In the genomic region with DNA sequence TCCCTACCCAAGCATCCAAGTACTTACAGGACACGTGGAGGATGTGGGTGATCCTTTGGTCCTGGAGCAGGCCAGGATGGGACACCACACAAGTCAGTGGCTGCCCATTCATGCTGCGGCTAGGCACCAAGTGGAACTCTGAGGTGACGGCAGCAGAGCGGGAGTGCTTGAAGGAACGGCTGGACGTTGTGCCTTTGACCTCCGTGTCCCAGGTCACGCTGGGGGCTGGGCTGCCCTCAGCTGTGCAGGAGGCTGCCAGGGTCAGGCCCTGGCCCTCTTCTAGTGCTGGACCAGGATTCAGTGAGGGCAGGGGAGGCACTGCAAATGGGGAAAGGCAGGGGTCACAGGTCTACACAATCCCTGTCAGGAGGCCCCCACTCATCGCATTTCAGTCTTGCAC, we compare ENCODE assay signal across 26 cellular contexts. TPM values are rescaled to one million over a fixed set of nuclear protein-coding genes. Genes with fewer than 3 reads are reported as not detected.
DNase-seq lines count a peak whose midpoint lies in the region; ATAC-seq, FAIRE-seq and TF ChIP-seq lines count a peak whose summit lies in the region.
"Had no signal": no experiment of that assay in that cellular context is flagged by ENCODE, and none has a peak within 500 bp of the region (broad histone marks: within the 10 kb centered on the region; RNA-seq: fewer than 3 reads in every experiment).

No MANE protein-coding gene starts in this region.

- H3K4me2 ChIP-seq in astrocyte (ENCODE audit: low read length) (no peak overlapping the region), H1 (ENCODE audit: insufficient read depth in 1 of 2, low read depth in 2 of 2, low read length in 2 of 2) (no peak overlapping the region), trophoblast cell (ENCODE audit: low read length) (no peak overlapping the region)
- H3K4me2 ChIP-seq: GM23338 had no signal

- H3K18ac ChIP-seq in H1 (ENCODE audit: extremely low read depth, low read length): no peak overlapping the region
- no peak overlapping the region for H3K18ac ChIP-seq in trophoblast cell (ENCODE audit: low read length)

- H4K20me1 ChIP-seq in astrocyte (ENCODE audit: insufficient read depth, low read length) (no peaks in the 10 kb centered on the region), H1 (replicated peaks in 1 of 2; ENCODE audit: control insufficient read depth in 1 of 2, insufficient read depth in 2 of 2, low read length in 2 of 2) (no peaks in the 10 kb centered on the region)

- TF ChIP-seq EP300 in H1 (IDR thresholded peaks at IDR 0.05; ENCODE audit: borderline replicate concordance in 1 of 2, low read depth in 2 of 2, low read length in 2 of 2): no peak

- H3K4ac ChIP-seq in H1 (replicated peaks; ENCODE audit: insufficient read length, low read depth, low read length) (no peak overlapping the region), trophoblast cell (ENCODE audit: low read depth, low read length) (no peak overlapping the region)

- peaks cover 30% of the 10 kb centered on the region for H3K4me1 Mint-ChIP-seq in astrocyte (ENCODE audit: low read depth, unreplicated experiment)

- no peak for TF ChIP-seq RAD21 in H1 (IDR thresholded peaks at IDR 0.05 in 1 of 2, conservative IDR thresholded peaks at IDR 0.05 in 1 of 2; ENCODE audit: low read depth in 2 of 2, low read length in 2 of 2)

- H3K27me3 ChIP-seq in astrocyte (ENCODE audit: insufficient read depth, low read length): no peaks in the 10 kb centered on the region
- H3K27me3 ChIP-seq in H1 (replicated peaks in 1 of 4; ENCODE audit: control insufficient read depth in 3 of 4, extremely low read depth in 1 of 4, insufficient read depth in 3 of 4, low read length in 3 of 4): no peaks in the 10 kb centered on the region
- H3K27me3 ChIP-seq in esophagus squamous epithelium: peaks cover 0 to 7% (median 0%) of the 10 kb centered on the region in 4 donors
- H3K27me3 ChIP-seq in trophoblast cell (ENCODE audit: insufficient read depth, low read length): no peaks in the 10 kb centered on the region
- H3K27me3 ChIP-seq in brain microvascular endothelial cell (replicated peaks): no peaks in the 10 kb centered on the region
- H3K27me3 ChIP-seq in psoas muscle (ENCODE audit: insufficient read depth in 3 of 3, low read length in 2 of 3): peaks cover 0 to 4% (median 0%) of the 10 kb centered on the region in 3 donors

- H3K4me3 ChIP-seq in astrocyte (ENCODE audit: insufficient read depth, low read depth, low read length) (no peak overlapping the region), H1 (ENCODE audit: extremely low read depth in 1 of 4, insufficient read depth in 2 of 4, low read depth in 3 of 4, low read length in 4 of 4) (no peak overlapping the region), esophagus squamous epithelium (no peak overlapping the region), trophoblast cell (ENCODE audit: low read depth, low read length) (no peak overlapping the region), brain microvascular endothelial cell (ENCODE audit: low read depth, low read length) (no peak overlapping the region), psoas muscle (no peak overlapping the region)
- H3K4me3 ChIP-seq: GM23338, HAP-1 had no signal

- peak overlapping the region; percentile 8; the same call in 1 of the 2 replicates for H2BK5ac ChIP-seq in H1 (ENCODE audit: low read depth, low read length)
- peak overlapping the region; percentile 19 for H2BK5ac ChIP-seq in trophoblast cell (ENCODE audit: low read depth, low read length, poor library complexity)

- DNase-seq in astrocyte (ENCODE audit: low read depth): no peak
- no peak for DNase-seq in H1 (ENCODE audit: low read depth in 1 of 2, low spot score in 2 of 2)
- no peak for DNase-seq in esophagus squamous epithelium (lab: John Stamatoyannopoulos, UW)
- no peak for DNase-seq in trophoblast cell
- DNase-seq in NCI-H146 (lab: John Stamatoyannopoulos, UW): no peak
- no peak for DNase-seq in brain microvascular endothelial cell
- no peak for DNase-seq in psoas muscle
- DNase-seq: C1 segment of cervical spinal cord; Calu3; CD4-positive, alpha-beta memory T cell; COR-L47; DMS53; DMS79 treated with DMSO at 0.1 percent for 48 hours; GF-D8; HFFc6 had no signal

- intact Hi-C loops in esophagus squamous epithelium (cut with DNase I) (no loop called here), psoas muscle (cut with DNase I) (no loop called here)

- H3K36me3 ChIP-seq in astrocyte (ENCODE audit: insufficient read depth, low read length): no peaks in the 10 kb centered on the region
- H3K36me3 ChIP-seq in H1 (ENCODE audit: control insufficient read depth in 2 of 4, insufficient read depth in 4 of 4, low read length in 3 of 4): no peaks in the 10 kb centered on the region
- peaks cover 0 to 57% (median 12%) of the 10 kb centered on the region in 3 donors for H3K36me3 ChIP-seq in esophagus squamous epithelium
- peaks cover 18% of the 10 kb centered on the region in 2 experiments for H3K36me3 ChIP-seq in trophoblast cell (ENCODE audit: control insufficient read depth in 1 of 2, insufficient read depth in 2 of 2, low read length in 2 of 2)
- H3K36me3 ChIP-seq in brain microvascular endothelial cell (replicated peaks): no peaks in the 10 kb centered on the region
- H3K36me3 ChIP-seq in psoas muscle (ENCODE audit: insufficient read depth in 1 of 2, low read depth in 1 of 2): no peaks in the 10 kb centered on the region
- H3K36me3 ChIP-seq: HAP-1 had no signal

- H4K5ac ChIP-seq in H1 (ENCODE audit: insufficient read length, low read depth, low read length): no peak overlapping the region

- H3K27ac Mint-ChIP-seq in astrocyte (ENCODE audit: unreplicated experiment): no peak overlapping the region
- H3K27ac Mint-ChIP-seq: CD4-positive, alpha-beta memory T cell; GM23338; HFFc6 had no signal

- H4K8ac ChIP-seq in H1 (ENCODE audit: extremely low read depth, insufficient read depth, low read length) (no peak overlapping the region), trophoblast cell (ENCODE audit: low read depth, low read length) (no peak overlapping the region)

- no peaks in the 10 kb centered on the region for H3K27me3 Mint-ChIP-seq in astrocyte (ENCODE audit: low read depth, unreplicated experiment)
- H3K27me3 Mint-ChIP-seq: CD4-positive, alpha-beta memory T cell had no signal

- no peak for TF ChIP-seq POLR2A in H1 (IDR thresholded peaks at IDR 0.05; ENCODE audit: control extremely low read depth in 1 of 2, low read depth in 2 of 2, low read length in 2 of 2)
- no peak for TF ChIP-seq POLR2A in esophagus squamous epithelium (IDR thresholded peaks at IDR 0.05)

- no peaks in the 10 kb centered on the region for H3K23me2 ChIP-seq in H1 (ENCODE audit: low read depth, low read length)

- ATAC-seq in HG03135 (IDR thresholded peaks at IDR 0.05; ENCODE audit: unreplicated experiment) (no peak), psoas muscle (no peak)
- ATAC-seq: GM23338 had no signal

- H2BK20ac ChIP-seq in H1 (ENCODE audit: low read length): no peak overlapping the region

- H4K91ac ChIP-seq in H1 (replicated peaks; ENCODE audit: insufficient read length, low read length) (no peak overlapping the region), trophoblast cell (ENCODE audit: low read depth, low read length) (no peak overlapping the region)

- no peak for FAIRE-seq in astrocyte (lab: Jason Lieb, UNC)
- no peak for FAIRE-seq in H1 (lab: Jason Lieb, UNC)
- FAIRE-seq: GM12891, GM18507, H54 had no signal

- peaks cover 7% of the 10 kb centered on the region for H3K36me3 Mint-ChIP-seq in astrocyte (ENCODE audit: low read depth, unreplicated experiment)
- H3K36me3 Mint-ChIP-seq: CD4-positive, alpha-beta memory T cell had no signal

- H3K9me3 Mint-ChIP-seq in astrocyte (ENCODE audit: unreplicated experiment): peaks cover 4% of the 10 kb centered on the region
- H3K9me3 Mint-ChIP-seq: CD4-positive, alpha-beta memory T cell; GM23338; HFFc6 had no signal

- H2AFZ ChIP-seq in astrocyte (ENCODE audit: low read depth, low read length) (peak overlapping the region; percentile 34), H1 (ENCODE audit: low read length) (no peak overlapping the region), trophoblast cell (ENCODE audit: insufficient read depth, low read length, poor library complexity) (no peak overlapping the region)
- H2AFZ ChIP-seq: GM23338 had no signal

- H3K56ac ChIP-seq in H1 (replicated peaks; ENCODE audit: insufficient read length, low read depth, low read length): no peak overlapping the region

- H3K27ac ChIP-seq in astrocyte (ENCODE audit: low read depth, low read length) (no peak overlapping the region), H1 (ENCODE audit: low read depth, low read length) (no peak overlapping the region), esophagus squamous epithelium (peak overlapping the region; percentile 6 to 97 (median 54)), trophoblast cell (ENCODE audit: low read depth, low read length) (no peak overlapping the region), brain microvascular endothelial cell (no peak overlapping the region), psoas muscle (no peak overlapping the region)

- 91% methylated on average over 8 of the region's 9 CpGs; no CpG with 5 or more reads in 1 of the 2 experiments for WGBS in H1 (ENCODE audit: extremely low coverage in 1 of 2, insufficient coverage in 1 of 2, insufficient read length in 1 of 2, insufficient replicate concordance in 2 of 2, low coverage in 1 of 2, low lambda C conversion rate in 2 of 2, missing lambda C conversion rate in 1 of 2), 2 experiments
- 83 to 93% methylated on average over 1 to 6 of the region's 9 CpGs for WGBS in esophagus squamous epithelium, 2 donors
- WGBS in trophoblast cell (ENCODE audit: extremely low coverage, insufficient coverage, insufficient read length): no CpG with 5 or more reads among the region's 9 CpGs
- 55 to 61% (median 59%) methylated on average over 9 of the region's 9 CpGs for WGBS in psoas muscle, 3 donors

- H2BK120ac ChIP-seq in H1 (replicated peaks; ENCODE audit: low read depth, low read length) (no peak overlapping the region), trophoblast cell (ENCODE audit: insufficient read depth, low read length, poor library complexity) (no peak overlapping the region)

- no peaks in the 10 kb centered on the region for H3K79me2 ChIP-seq in astrocyte (ENCODE audit: insufficient read depth, low read length)
- no peaks in the 10 kb centered on the region for H3K79me2 ChIP-seq in H1 (ENCODE audit: control insufficient read depth in 1 of 2, insufficient read depth in 2 of 2, low read length in 2 of 2)
- H3K79me2 ChIP-seq in trophoblast cell (ENCODE audit: control insufficient read depth, insufficient read depth, low read length, poor library complexity): peaks cover 3% of the 10 kb centered on the region

- H4K12ac ChIP-seq in trophoblast cell (ENCODE audit: low read depth, low read length): no peak overlapping the region

- no peak for TF ChIP-seq CTCF in astrocyte (IDR thresholded peaks at IDR 0.05; ENCODE audit: insufficient read depth, low read depth, low read length)
- no peak for TF ChIP-seq CTCF in H1 (IDR thresholded peaks at IDR 0.05; ENCODE audit: control extremely low read depth in 1 of 3, insufficient read depth in 1 of 3, low read depth in 1 of 3, low read length in 3 of 3)
- no peak for TF ChIP-seq CTCF in esophagus squamous epithelium (IDR thresholded peaks at IDR 0.05)
- no peak for TF ChIP-seq CTCF in brain microvascular endothelial cell (IDR thresholded peaks at IDR 0.05; ENCODE audit: low read depth, low read length, missing control alignments)
- TF ChIP-seq CTCF in psoas muscle (IDR thresholded peaks at IDR 0.05): no peak

- no peaks in the 10 kb centered on the region for H3K79me1 ChIP-seq in H1 (ENCODE audit: low read depth, low read length)
- peaks cover 40% of the 10 kb centered on the region for H3K79me1 ChIP-seq in trophoblast cell (ENCODE audit: low read length)

- H2AK5ac ChIP-seq in H1 (ENCODE audit: low read depth, low read length) (no peak overlapping the region), trophoblast cell (ENCODE audit: low read length) (peak overlapping the region; percentile 1)

- H3K14ac ChIP-seq in H1 (ENCODE audit: insufficient read length): no peak overlapping the region
- H3K14ac ChIP-seq in trophoblast cell (ENCODE audit: low read length): no peak overlapping the region

- CTCF ChIA-PET in H1 (lab: Charles Lee; ENCODE audit: partially characterized antibody): interaction anchor here (0.6 to 17.8 kb wide), 3 partner anchors 20 to 73 kb away, joined by 3 to 282 read pairs (median 3); a partner anchor contains a TSS

- POLR2A ChIA-PET in H1 (lab: Charles Lee; ENCODE audit: partially characterized antibody): no interaction called here

- H3K9me3 ChIP-seq in astrocyte (ENCODE audit: insufficient read depth, low read depth, low read length): no peaks in the 10 kb centered on the region
- no peaks in the 10 kb centered on the region for H3K9me3 ChIP-seq in H1 (ENCODE audit: insufficient read depth in 2 of 2, low read depth in 1 of 2, low read length in 1 of 2)
- no peaks in the 10 kb centered on the region for H3K9me3 ChIP-seq in esophagus squamous epithelium
- peaks cover 2% of the 10 kb centered on the region for H3K9me3 ChIP-seq in trophoblast cell (ENCODE audit: insufficient read depth, low read depth, low read length)
- no peaks in the 10 kb centered on the region for H3K9me3 ChIP-seq in psoas muscle
- H3K9me3 ChIP-seq: HAP-1 had no signal

- H3K23ac ChIP-seq in H1 (ENCODE audit: insufficient read length) (no peak overlapping the region), trophoblast cell (ENCODE audit: low read length) (no peak overlapping the region)

- no peak overlapping the region for H2BK12ac ChIP-seq in H1 (ENCODE audit: low read depth, low read length)
- H2BK12ac ChIP-seq in trophoblast cell (ENCODE audit: low read length): peak overlapping the region; percentile 53

- 0 out of 2 replicates have a peak overlapping the region, but pooled peaks have one; percentile 32 for H2BK15ac ChIP-seq in H1 (ENCODE audit: low read length)

- no peak overlapping the region for H3K9ac ChIP-seq in astrocyte (ENCODE audit: low read length)
- no peak overlapping the region for H3K9ac ChIP-seq in H1 (replicated peaks in 1 of 4; ENCODE audit: extremely low read depth in 1 of 4, low read depth in 3 of 4, low read length in 3 of 4)
- H3K9ac ChIP-seq in trophoblast cell (ENCODE audit: low read length): no peak overlapping the region

- in situ Hi-C loops in brain microvascular endothelial cell (cut with HindIII; ENCODE audit: low pct_ligation_motif_present, low sequenced_read_pairs): no loop called here

- peaks cover 6% of the 10 kb centered on the region for H3K4me1 ChIP-seq in astrocyte (ENCODE audit: insufficient read depth, low read length)
- no peaks in the 10 kb centered on the region; a peak in 3 of 7 replicates for H3K4me1 ChIP-seq in H1 (replicated peaks in 1 of 4; ENCODE audit: control insufficient read depth in 3 of 4, insufficient read depth in 4 of 4, low read length in 3 of 4)
- peaks cover 16 to 95% (median 28%) of the 10 kb centered on the region in 3 donors for H3K4me1 ChIP-seq in esophagus squamous epithelium
- H3K4me1 ChIP-seq in trophoblast cell (ENCODE audit: control insufficient read depth in 1 of 2, insufficient read depth in 2 of 2, low read length in 2 of 2): peaks cover 37 to 48% of the 10 kb centered on the region in 2 experiments
- no peaks in the 10 kb centered on the region for H3K4me1 ChIP-seq in psoas muscle

- no peak overlapping the region for H3K4me3 Mint-ChIP-seq in astrocyte (ENCODE audit: unreplicated experiment)
- H3K4me3 Mint-ChIP-seq: CD4-positive, alpha-beta memory T cell; GM23338; HFFc6 had no signal

RNA-seq across cellular contexts. Expression of a gene that starts 7.7 kb away (rescaled TPM):
- total RNA-seq in astrocyte: 0.19 and 0.25 TPM in 2 replicates
- total RNA-seq in H1 (2021; fragmentation: NEBNext Ultra II Directional; extraction: Animal tissue kit (Norgen Biotek cat#: 25700)): 0.39 and 0.40 TPM in 2 replicates
- 0.27 and 0.50 TPM in 2 replicates for polyA plus RNA-seq in H1 (2011; rRNA removed)
- polyA plus RNA-seq in H1 (2011; cell fraction: cytosol; rRNA removed): 0.66 TPM
- 0.57 TPM for polyA plus RNA-seq in H1 (2011; cell fraction: nucleus; rRNA removed)
- 0.42 to 0.74 TPM (median 0.62 TPM) in 4 replicates for polyA plus RNA-seq in H1 (2012, experiment 1 of 2)
- polyA plus RNA-seq in H1 (2012, experiment 2 of 2): 0.13 TPM
- polyA plus RNA-seq in H1 (2013, experiment 1 of 2): 0.08 TPM
- 0.09 TPM for polyA plus RNA-seq in H1 (2013, experiment 2 of 2)
- 0.44 and 0.49 TPM in 2 replicates for polyA minus RNA-seq in H1 (2011; rRNA and poly(A)+ RNA removed)
- polyA minus RNA-seq in H1 (2011; cell fraction: cytosol; rRNA and poly(A)+ RNA removed): not detected
- 0.30 TPM for polyA minus RNA-seq in H1 (2011; cell fraction: nucleus; rRNA and poly(A)+ RNA removed)
- total RNA-seq in esophagus squamous epithelium: 10 to 100 TPM in 2 of 4 donors, 1 to 10 TPM in 2; 2.9 to 13.5 (median 7.4) TPM
- 0.82 and 0.97 TPM in 2 replicates for polyA plus RNA-seq in trophoblast cell (2013)
- total RNA-seq in psoas muscle: 1 to 10 TPM; 1.6 to 3.3 (median 1.8) TPM
- polyA plus RNA-seq in psoas muscle: under 1 TPM; 0.44 to 0.73 (median 0.47) TPM
- total RNA-seq: A673, GM23338, HFFc6 had no signal
- polyA plus RNA-seq: BJ had no signal

RNA-seq across cellular contexts. Expression of a gene that starts 11.9 kb away (rescaled TPM):
- total RNA-seq in astrocyte (1.6 and 1.9 TPM in 2 replicates), esophagus squamous epithelium (100 to 1,000 TPM in 2 of 4 donors, 10 to 100 TPM in 2; 52.7 to 161 (median 96.2) TPM), psoas muscle (not detected)
- 0.19 and 0.29 TPM in 2 replicates for total RNA-seq in H1 (2021; fragmentation: NEBNext Ultra II Directional; extraction: Animal tissue kit (Norgen Biotek cat#: 25700))
- polyA plus RNA-seq in H1 (2011; rRNA removed) (0.71 and 0.86 TPM in 2 replicates), psoas muscle (under 1 TPM in 2 of 3 donors, not detected in 1; 0.01 to 0.03 TPM)
- 1.4 TPM for polyA plus RNA-seq in H1 (2011; cell fraction: cytosol; rRNA removed)
- 0.16 TPM for polyA plus RNA-seq in H1 (2011; cell fraction: nucleus; rRNA removed)
- 0.69 to 0.89 TPM (median 0.76 TPM) in 4 replicates for polyA plus RNA-seq in H1 (2012, experiment 1 of 2)
- polyA plus RNA-seq in H1 (2012, experiment 2 of 2): 0.31 TPM
- 0.18 TPM for polyA plus RNA-seq in H1 (2013, experiment 1 of 2)
- 0.11 TPM for polyA plus RNA-seq in H1 (2013, experiment 2 of 2)
- 0.95 and 1.2 TPM in 2 replicates for polyA minus RNA-seq in H1 (2011; rRNA and poly(A)+ RNA removed)
- polyA minus RNA-seq in H1 (2011; cell fraction: cytosol; rRNA and poly(A)+ RNA removed): not detected
- 0.80 TPM for polyA minus RNA-seq in H1 (2011; cell fraction: nucleus; rRNA and poly(A)+ RNA removed)
- 35.8 and 38.6 TPM in 2 replicates for polyA plus RNA-seq in trophoblast cell (2013)
- total RNA-seq: A673; CD4-positive, alpha-beta memory T cell; GM23338 had no signal
- polyA plus RNA-seq: BJ; CD4-positive, alpha-beta memory T cell had no signal

RNA-seq across cellular contexts. Expression of a gene that starts 20.7 kb away (rescaled TPM):
- total RNA-seq in astrocyte (1.5 and 1.8 TPM in 2 replicates), esophagus squamous epithelium (1 to 10 TPM in 3 of 4 donors, under 1 TPM in 1; 0.31 to 2.7 (median 1.7) TPM), psoas muscle (1 to 10 TPM; 1.4 to 5.9 (median 3.5) TPM)
- total RNA-seq in H1 (2021; fragmentation: NEBNext Ultra II Directional; extraction: Animal tissue kit (Norgen Biotek cat#: 25700)): 4.0 and 6.5 TPM in 2 replicates
- polyA plus RNA-seq in H1 (2011; rRNA removed) (15.6 and 18.0 TPM in 2 replicates), psoas muscle (1 to 10 TPM in 2 of 3 donors, under 1 TPM in 1; 0.34 to 2.7 (median 1.8) TPM)
- polyA plus RNA-seq in H1 (2011; cell fraction: cytosol; rRNA removed): 13.7 TPM
- polyA plus RNA-seq in H1 (2011; cell fraction: nucleus; rRNA removed): 23.2 TPM
- polyA plus RNA-seq in H1 (2012, experiment 1 of 2): 7.0 to 10.7 TPM (median 8.3 TPM) in 4 replicates
- polyA plus RNA-seq in H1 (2012, experiment 2 of 2): 10.4 TPM
- 6.8 TPM for polyA plus RNA-seq in H1 (2013, experiment 1 of 2)
- polyA plus RNA-seq in H1 (2013, experiment 2 of 2): 6.3 TPM
- 3.7 and 6.6 TPM in 2 replicates for polyA minus RNA-seq in H1 (2011; rRNA and poly(A)+ RNA removed)
- polyA minus RNA-seq in H1 (2011; cell fraction: cytosol; rRNA and poly(A)+ RNA removed): 3.1 TPM
- polyA minus RNA-seq in H1 (2011; cell fraction: nucleus; rRNA and poly(A)+ RNA removed): 4.4 TPM
- polyA plus RNA-seq in trophoblast cell (2013): 4.0 and 4.5 TPM in 2 replicates
- total RNA-seq: Daoy had no signal

RNA-seq across cellular contexts. Expression of a gene that starts 31.6 kb away (rescaled TPM):
- 61.3 and 70.1 TPM in 2 replicates for total RNA-seq in astrocyte
- 68.9 and 74.6 TPM in 2 replicates for total RNA-seq in H1 (2021; fragmentation: NEBNext Ultra II Directional; extraction: Animal tissue kit (Norgen Biotek cat#: 25700))
- polyA plus RNA-seq in H1 (2011; rRNA removed): 45.7 and 50.3 TPM in 2 replicates
- 44.0 TPM for polyA plus RNA-seq in H1 (2011; cell fraction: cytosol; rRNA removed)
- 137 TPM for polyA plus RNA-seq in H1 (2011; cell fraction: nucleus; rRNA removed)
- 48.6 to 69.9 TPM (median 68.1 TPM) in 4 replicates for polyA plus RNA-seq in H1 (2012, experiment 1 of 2)
- polyA plus RNA-seq in H1 (2012, experiment 2 of 2): 51.8 TPM
- polyA plus RNA-seq in H1 (2013, experiment 1 of 2): 31.1 TPM
- 31.4 TPM for polyA plus RNA-seq in H1 (2013, experiment 2 of 2)
- polyA minus RNA-seq in H1 (2011; rRNA and poly(A)+ RNA removed): 133 and 196 TPM in 2 replicates
- 47.3 TPM for polyA minus RNA-seq in H1 (2011; cell fraction: cytosol; rRNA and poly(A)+ RNA removed)
- 38.2 TPM for polyA minus RNA-seq in H1 (2011; cell fraction: nucleus; rRNA and poly(A)+ RNA removed)
- 10 to 100 TPM; 35.9 to 55.7 (median 49.4) TPM for total RNA-seq in esophagus squamous epithelium
- polyA plus RNA-seq in trophoblast cell (2013): 43.5 and 43.8 TPM in 2 replicates
- 10 to 100 TPM; 29.8 to 50.6 (median 37.3) TPM for total RNA-seq in psoas muscle
- 10 to 100 TPM; 40.0 to 68.1 (median 58.8) TPM for polyA plus RNA-seq in psoas muscle

RNA-seq across cellular contexts. Expression of a gene that starts 38.7 kb away (rescaled TPM):
- total RNA-seq in astrocyte (9.5 TPM in 2 replicates), esophagus squamous epithelium (10 to 100 TPM; 69.3 to 99.0 (median 91.4) TPM), psoas muscle (10 to 100 TPM in 2 of 4 donors, 1 to 10 TPM in 2; 2.5 to 33.9 (median 8.2) TPM)
- total RNA-seq in H1 (2021; fragmentation: NEBNext Ultra II Directional; extraction: Animal tissue kit (Norgen Biotek cat#: 25700)): 60.4 and 60.9 TPM in 2 replicates
- polyA plus RNA-seq in H1 (2011; rRNA removed) (314 and 360 TPM in 2 replicates), psoas muscle (10 to 100 TPM in 2 of 3 donors, 1 to 10 TPM in 1; 9.3 to 20.5 (median 10.4) TPM)
- polyA plus RNA-seq in H1 (2011; cell fraction: cytosol; rRNA removed): 233 TPM
- polyA plus RNA-seq in H1 (2011; cell fraction: nucleus; rRNA removed): 138 TPM
- 57.6 to 120 TPM (median 104 TPM) in 4 replicates for polyA plus RNA-seq in H1 (2012, experiment 1 of 2)
- 148 TPM for polyA plus RNA-seq in H1 (2012, experiment 2 of 2)
- 135 TPM for polyA plus RNA-seq in H1 (2013, experiment 1 of 2)
- polyA plus RNA-seq in H1 (2013, experiment 2 of 2): 134 TPM
- polyA minus RNA-seq in H1 (2011; rRNA and poly(A)+ RNA removed): 8.8 and 15.5 TPM in 2 replicates
- polyA minus RNA-seq in H1 (2011; cell fraction: cytosol; rRNA and poly(A)+ RNA removed): 20.8 TPM
- 26.1 TPM for polyA minus RNA-seq in H1 (2011; cell fraction: nucleus; rRNA and poly(A)+ RNA removed)
- 89.6 and 89.7 TPM in 2 replicates for polyA plus RNA-seq in trophoblast cell (2013)
- total RNA-seq: A172, G401, HFFc6 had no signal

Comparison
In these comparisons a context has a peak if more than half of its experiments do, and no peak if none do; other contexts are left out.
1. H3K27ac ChIP-seq: peak in esophagus squamous epithelium (4 of 4); none in astrocyte (single experiment), H1 (single experiment), trophoblast cell (single experiment), brain microvascular endothelial cell (single experiment) and psoas muscle (single experiment).
2. RNA of a gene that starts 11.9 kb away (total RNA-seq): 52.7 to 161 TPM in esophagus squamous epithelium; 1.6 to 1.9 TPM in astrocyte, 0.19 to 0.29 TPM in H1 and not detected in psoas muscle; every median in the first group is over 10 times any median in the second.